8 cellular contexts compared by ENCODE assay signal in the genomic region with DNA sequence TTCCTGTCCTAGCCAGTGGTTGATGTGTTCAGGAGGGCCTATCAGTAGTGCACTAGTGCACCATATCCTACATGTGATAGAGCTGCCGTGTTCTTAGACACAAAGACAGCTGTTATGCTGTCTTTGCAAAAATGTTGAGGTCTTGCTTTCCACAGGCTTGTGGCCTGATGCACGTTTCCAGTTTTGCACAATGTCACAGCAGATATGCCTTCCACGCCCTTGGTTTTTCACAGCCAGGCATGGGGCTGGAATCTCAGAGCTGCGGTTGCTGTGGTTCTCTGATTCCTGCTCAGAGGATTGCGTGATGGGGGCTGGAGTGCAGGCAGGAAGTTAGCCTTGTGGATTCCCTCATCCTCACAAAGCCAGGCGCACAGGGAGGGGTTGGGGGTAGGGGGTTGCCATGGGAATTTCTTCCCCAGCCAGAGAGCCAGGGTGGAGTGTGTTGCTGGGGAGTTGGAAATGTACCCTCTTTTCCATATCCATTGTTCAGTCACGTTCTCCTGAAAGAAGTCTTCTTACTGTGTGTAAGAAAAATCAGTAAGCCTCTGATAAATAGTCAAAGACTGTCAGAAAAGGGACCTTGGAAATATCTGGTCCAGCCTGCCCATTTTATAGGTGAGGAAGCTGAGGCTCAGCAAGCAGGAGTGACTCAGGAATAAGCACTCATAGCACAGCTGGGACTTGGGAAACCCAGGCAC.
DNase-seq lines count a peak whose midpoint lies in the region; TF ChIP-seq lines count a peak whose summit lies in the region.

No MANE protein-coding gene starts in this region.

- TF ChIP-seq POLR2A in sigmoid colon (IDR thresholded peaks at IDR 0.05), result no peak

- H3F3A ChIP-seq in GM23248 (ENCODE audit: insufficient read depth) (peaks cover 76% of the 10 kb centered on the region), PC-9 (ENCODE audit: insufficient read depth, low read depth) (peaks cover 77% of the 10 kb centered on the region)

- no peaks in the 10 kb centered on the region for H3K27me3 ChIP-seq in GM23248 (replicated peaks; ENCODE audit: insufficient read depth)
- no peaks in the 10 kb centered on the region for H3K27me3 ChIP-seq in PC-9 (ENCODE audit: insufficient read depth, low read depth)
- no peaks in the 10 kb centered on the region for H3K27me3 ChIP-seq in sigmoid colon

- in situ Hi-C loops in GM23248 (cut with MboI), result no loop called here

- H3K4me2 ChIP-seq in GM23248 (ENCODE audit: unreplicated experiment) (peak overlapping the region; percentile 45), PC-9 (peak overlapping the region; percentile 13; the same call in 1 of the 2 replicates)

- TF ChIP-seq EP300 in sigmoid colon (IDR thresholded peaks at IDR 0.05), result no peak

- H3K36me3 ChIP-seq in GM23248 (ENCODE audit: low read depth) (no peaks in the 10 kb centered on the region), PC-9 (ENCODE audit: low read depth) (0 out of 2 replicates have a peak, but pooled peaks cover 5% of the 10 kb centered on the region), sigmoid colon (no peaks in the 10 kb centered on the region)

- BruUV-seq in PC-9 (replicated peaks; lab: Mats Ljungman, UMichigan), result no TSS peak

- peak; percentile 94 for DNase-seq in GM23248
- DNase-seq in PC-9, result peak; percentile 43 to 56
- DNase-seq in epithelial cell of prostate (ENCODE audit: low read depth, low spot score), result no peak
- peak; percentile 45 for DNase-seq in sigmoid colon
- DNase-seq in globus pallidus (ENCODE audit: low spot score), result no peak
- no peak for DNase-seq in NCI-H1417 (lab: John Stamatoyannopoulos, UW)
- no peak for DNase-seq in midbrain (lab: John Stamatoyannopoulos, UW)
- no peak for DNase-seq in stimulated activated CD8-positive, alpha-beta memory T cell treated with anti-CD3 and anti-CD28 coated beads, Interleukin-4, amount 100 ng/mL, for 48 hours

- H3K79me2 ChIP-seq in GM23248 (ENCODE audit: insufficient read depth) (peaks cover 86% of the 10 kb centered on the region), PC-9 (ENCODE audit: low read depth) (peaks cover 94% of the 10 kb centered on the region)

- H3K4me1 ChIP-seq in GM23248 (ENCODE audit: insufficient read depth) (peaks cover 84% of the 10 kb centered on the region), PC-9 (replicated peaks; ENCODE audit: insufficient read depth) (peaks cover 75% of the 10 kb centered on the region), sigmoid colon (peaks cover 0 to 100% (median 91%) of the 10 kb centered on the region in 4 donors)

- peak overlapping the region; percentile 83 for H3K9ac ChIP-seq in GM23248

- WGBS in GM23248 (ENCODE audit: low coverage in 1 of 2, low lambda C conversion rate in 2 of 2, missing lambda C conversion rate in 2 of 2), 2 experiments, result 5 to 10% methylated on average over 7 of the region's 7 CpGs
- 70 to 73% methylated on average over 7 of the region's 7 CpGs for WGBS in sigmoid colon, 2 donors

- no peaks in the 10 kb centered on the region for H3K9me2 ChIP-seq in GM23248 (ENCODE audit: insufficient read depth)
- no peaks in the 10 kb centered on the region for H3K9me2 ChIP-seq in PC-9 (ENCODE audit: insufficient read depth)

- H3K4me3 ChIP-seq in GM23248 (0 out of 2 replicates have a peak overlapping the region, but pooled peaks have one; percentile 7), PC-9 (no peak overlapping the region), sigmoid colon (no peak overlapping the region)

- no peak for TF ChIP-seq CTCF in PC-9 (conservative IDR thresholded peaks at IDR 0.05)
- TF ChIP-seq CTCF in sigmoid colon (IDR thresholded peaks at IDR 0.05), result no peak

- CTCF ChIA-PET in PC-9 (lab: Charles Lee), result no interaction called here

- POLR2A ChIA-PET in PC-9 (lab: Charles Lee; ENCODE audit: unreplicated experiment), result no interaction called here

- H2AFZ ChIP-seq in GM23248 (no peak overlapping the region), PC-9 (no peak overlapping the region)

- intact Hi-C loops in PC-9 (cut with micrococcal nuclease; ENCODE audit: unreplicated experiment), result loop anchor here (5.0 kb wide), 1 partner anchor 108 kb away; a partner anchor contains a TSS
- intact Hi-C loops in sigmoid colon (cut with DNase I), result loop anchor here (5.0 kb wide), 2 partner anchors 37 to 77 kb away; a partner anchor contains a TSS

- peak overlapping the region; percentile 97 for H3K27ac ChIP-seq in GM23248
- H3K27ac ChIP-seq in PC-9, result peak overlapping the region; percentile 96
- H3K27ac ChIP-seq in epithelial cell of prostate, result peak overlapping the region; percentile 93
- peak overlapping the region in 3 of 4 donors; percentile 36 to 90 (median 86) for H3K27ac ChIP-seq in sigmoid colon

- no peaks in the 10 kb centered on the region for H3K9me3 ChIP-seq in GM23248 (ENCODE audit: low read depth)
- H3K9me3 ChIP-seq in PC-9 (ENCODE audit: insufficient read depth, low read depth), result no peaks in the 10 kb centered on the region
- H3K9me3 ChIP-seq in sigmoid colon, result no peaks in the 10 kb centered on the region

- H4K20me1 ChIP-seq in GM23248 (ENCODE audit: insufficient read depth), result no peaks in the 10 kb centered on the region
- no peaks in the 10 kb centered on the region for H4K20me1 ChIP-seq in PC-9 (ENCODE audit: insufficient read depth)

Comparison
In these comparisons a context has a peak if more than half of its experiments do, and no peak if none do; other contexts are left out.
1. DNase-seq: peak in GM23248 (single experiment), PC-9 (2 of 2) and sigmoid colon (single experiment); none in epithelial cell of prostate (single experiment), globus pallidus (single experiment), NCI-H1417 (0 of 3), midbrain (single experiment) and stimulated activated CD8-positive, alpha-beta memory T cell treated with anti-CD3 and anti-CD28 coated beads, Interleukin-4, amount 100 ng/mL, for 48 hours (single experiment).
2. Peak in every context shown above with its lines, with median percentiles within 50 percentile points of each other: H3K27ac ChIP-seq.